Comparison of ENCODE assay signal across 20 cellular contexts in genomic region chr2:10521891-10522448, GRCh38.
"Had no signal": no experiment of that assay in that cellular context is flagged by ENCODE, and none has a peak within 500 bp of the region (broad histone marks: within the 10 kb centered on the region; RNA-seq: fewer than 3 reads in every experiment).

No MANE protein-coding gene starts in this region.

- H3K4me3 ChIP-seq: coronary artery, mucosa of descending colon, suprapubic skin, transverse colon, uterus had no signal

- DNase-seq: activated CD4-positive, alpha-beta T cell treated with anti-CD3 and anti-CD28 coated beads, Interleukin-2, amount 50 U/mL, for 4 hours; activated CD8-positive, alpha-beta memory T cell treated with anti-CD3 and anti-CD28 coated beads, Interleukin-2, amount 10 ng/mL, durations not matched to agents 7 days and 5 days; activated naive CD4-positive, alpha-beta T cell treated with anti-CD3 and anti-CD28 coated beads, Interleukin-2, amount 50 U/mL, for 16 hours; activated T-cell treated with anti-CD3 and anti-CD28 coated beads, Interleukin-2, amount 50 U/mL, for 4 hours; aorta; brain microvascular endothelial cell; erythroblast; foreskin melanocyte; hypothalamus; mucosa of descending colon; naive B cell; retina; stimulated activated CD4-positive, alpha-beta T cell treated with anti-CD3 and anti-CD28 coated beads, Interleukin-1b, Interleukin-23, amount 100 ng/mL, for 48 hours; transverse colon; uterus had no signal

- H3K9me3 Mint-ChIP-seq: memory B cell had no signal

- H3K27me3 Mint-ChIP-seq: activated CD8-positive, alpha-beta memory T cell treated with anti-CD3 and anti-CD28 coated beads, Interleukin-2, amount 10 ng/mL, durations not matched to agents 7 days and 5 days; stimulated activated naive CD8-positive, alpha-beta T cell treated with anti-CD3 and anti-CD28 coated beads, Interleukin-15, Interleukin-2, amounts not matched to agents 100 ng/mL and 50 ng/mL, for 24 hours had no signal

- H3K27ac Mint-ChIP-seq: activated CD8-positive, alpha-beta memory T cell treated with anti-CD3 and anti-CD28 coated beads, Interleukin-2, amount 10 ng/mL, durations not matched to agents 7 days and 5 days; memory B cell; naive B cell; stimulated activated naive CD8-positive, alpha-beta T cell treated with anti-CD3 and anti-CD28 coated beads, Interleukin-15, Interleukin-2, amounts not matched to agents 100 ng/mL and 50 ng/mL, for 24 hours; T-helper 2 cell treated with Interferon-gamma antibody and Interleukin-4, amounts not matched to agents 5 μg/mL and 100 μg/mL, for 36 hours had no signal

- H3K4me3 Mint-ChIP-seq: activated CD8-positive, alpha-beta memory T cell treated with anti-CD3 and anti-CD28 coated beads, Interleukin-2, amount 10 ng/mL, durations not matched to agents 7 days and 5 days; activated T-cell treated with anti-CD3 and anti-CD28 coated beads, Interleukin-2, amount 50 U/mL, for 4 hours; memory B cell; stimulated activated naive CD8-positive, alpha-beta T cell treated with anti-CD3 and anti-CD28 coated beads, Interleukin-15, Interleukin-2, amounts not matched to agents 100 ng/mL and 50 ng/mL, for 24 hours; T-helper 2 cell treated with Interferon-gamma antibody and Interleukin-4, amounts not matched to agents 5 μg/mL and 100 μg/mL, for 36 hours had no signal

- H3K27ac ChIP-seq: brain microvascular endothelial cell, coronary artery, suprapubic skin, transverse colon, uterus had no signal

- H3K4me1 ChIP-seq: suprapubic skin, transverse colon, uterus had no signal

- H3K4me1 Mint-ChIP-seq: activated CD8-positive, alpha-beta memory T cell treated with anti-CD3 and anti-CD28 coated beads, Interleukin-2, amount 10 ng/mL, durations not matched to agents 7 days and 5 days; memory B cell had no signal

- H3K9me3 ChIP-seq: mucosa of descending colon, suprapubic skin, transverse colon, uterus had no signal

- H3K36me3 Mint-ChIP-seq: memory B cell had no signal

- H3K36me3 ChIP-seq: brain microvascular endothelial cell, suprapubic skin, transverse colon, uterus had no signal

- H3K27me3 ChIP-seq: brain microvascular endothelial cell, suprapubic skin, transverse colon, uterus had no signal

- ATAC-seq: activated CD8-positive, alpha-beta memory T cell treated with anti-CD3 and anti-CD28 coated beads, Interleukin-2, amount 10 ng/mL, durations not matched to agents 7 days and 5 days; activated T-cell treated with anti-CD3 and anti-CD28 coated beads, Interleukin-2, amount 50 U/mL, for 4 hours; mucosa of descending colon had no signal
